1 cellular context compared by ENCODE assay signal in the genomic region with DNA sequence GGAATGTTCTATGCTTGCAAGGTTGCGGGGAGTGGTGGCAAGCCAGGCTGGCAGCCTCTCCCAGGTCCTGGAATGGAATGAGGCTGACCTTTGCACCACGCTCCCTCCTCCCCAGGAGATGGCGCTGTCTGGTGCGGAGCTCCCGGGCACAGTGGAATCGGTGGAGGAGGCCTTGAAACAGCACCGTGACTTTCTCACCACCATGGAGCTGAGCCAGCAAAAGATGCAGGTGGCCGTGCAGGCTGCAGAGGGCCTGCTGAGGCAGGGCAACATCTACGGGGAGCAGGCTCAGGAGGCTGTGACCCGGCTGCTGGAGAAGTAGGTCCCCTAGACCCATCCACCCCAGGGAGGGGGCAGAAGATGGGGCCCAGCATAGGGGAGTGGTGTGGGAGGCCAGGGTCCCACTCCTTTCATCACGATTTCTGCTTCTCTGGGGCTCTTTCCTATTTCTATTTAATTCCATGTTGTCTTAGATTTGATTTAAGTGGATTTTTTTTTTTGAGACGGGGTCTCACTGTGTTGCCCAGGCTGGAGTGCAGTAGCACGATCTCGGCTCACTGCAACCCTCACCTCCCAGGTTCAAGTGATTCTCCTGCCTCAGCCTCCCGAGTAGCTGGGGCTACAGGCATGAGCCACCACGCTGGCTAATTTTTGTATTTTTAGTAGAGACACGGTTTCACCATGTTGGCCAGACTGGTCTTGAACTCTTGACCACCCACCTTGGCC.
TF ChIP-seq lines count a peak whose summit lies in the region.

No MANE protein-coding gene starts in this region.

TF ChIP-seq in HepG2, 621 proteins besides CTCF, POLR2A, EP300 and RAD21 (continued from another document):
- TF ChIP-seq, protein P1, sequence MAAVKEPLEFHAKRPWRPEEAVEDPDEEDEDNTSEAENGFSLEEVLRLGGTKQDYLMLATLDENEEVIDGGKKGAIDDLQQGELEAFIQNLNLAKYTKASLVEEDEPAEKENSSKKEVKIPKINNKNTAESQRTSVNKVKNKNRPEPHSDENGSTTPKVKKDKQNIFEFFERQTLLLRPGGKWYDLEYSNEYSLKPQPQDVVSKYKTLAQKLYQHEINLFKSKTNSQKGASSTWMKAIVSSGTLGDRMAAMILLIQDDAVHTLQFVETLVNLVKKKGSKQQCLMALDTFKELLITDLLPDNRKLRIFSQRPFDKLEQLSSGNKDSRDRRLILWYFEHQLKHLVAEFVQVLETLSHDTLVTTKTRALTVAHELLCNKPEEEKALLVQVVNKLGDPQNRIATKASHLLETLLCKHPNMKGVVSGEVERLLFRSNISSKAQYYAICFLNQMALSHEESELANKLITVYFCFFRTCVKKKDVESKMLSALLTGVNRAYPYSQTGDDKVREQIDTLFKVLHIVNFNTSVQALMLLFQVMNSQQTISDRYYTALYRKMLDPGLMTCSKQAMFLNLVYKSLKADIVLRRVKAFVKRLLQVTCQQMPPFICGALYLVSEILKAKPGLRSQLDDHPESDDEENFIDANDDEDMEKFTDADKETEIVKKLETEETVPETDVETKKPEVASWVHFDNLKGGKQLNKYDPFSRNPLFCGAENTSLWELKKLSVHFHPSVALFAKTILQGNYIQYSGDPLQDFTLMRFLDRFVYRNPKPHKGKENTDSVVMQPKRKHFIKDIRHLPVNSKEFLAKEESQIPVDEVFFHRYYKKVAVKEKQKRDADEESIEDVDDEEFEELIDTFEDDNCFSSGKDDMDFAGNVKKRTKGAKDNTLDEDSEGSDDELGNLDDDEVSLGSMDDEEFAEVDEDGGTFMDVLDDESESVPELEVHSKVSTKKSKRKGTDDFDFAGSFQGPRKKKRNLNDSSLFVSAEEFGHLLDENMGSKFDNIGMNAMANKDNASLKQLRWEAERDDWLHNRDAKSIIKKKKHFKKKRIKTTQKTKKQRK (IDR thresholded peaks at IDR 0.05; ENCODE audit: low read length) = no peak
- TF ChIP-seq ARID5B (CRISPR knock-in tag; IDR thresholded peaks at IDR 0.05) (peak; percentile 64), RXRA (CRISPR knock-in tag; IDR thresholded peaks at IDR 0.05) (peak; percentile 56), ZFY (CRISPR knock-in tag; IDR thresholded peaks at IDR 0.05) (peak; percentile 41; the same call in 1 of the 2 replicates), KLF16 (CRISPR knock-in tag; IDR thresholded peaks at IDR 0.05) (peak in 1 of 2 experiments; percentile 60; a peak in 1 of 4 replicates), ZNF773 (CRISPR knock-in tag; IDR thresholded peaks at IDR 0.05; ENCODE audit: borderline replicate concordance) (no peak), NR2F1 (CRISPR knock-in tag; IDR thresholded peaks at IDR 0.05) (0 out of 4 replicates have a peak, but pooled peaks of 1 of the 2 experiments have one; percentile 66), RARA (CRISPR knock-in tag; IDR thresholded peaks at IDR 0.05) (no peak), GABPB1 (CRISPR knock-in tag; IDR thresholded peaks at IDR 0.05) (peak; percentile 41; the same call in 1 of the 2 replicates), MAX (IDR thresholded peaks at IDR 0.05) (0 out of 2 replicates have a peak, but pooled peaks have one; percentile 27), CEBPB (IDR thresholded peaks at IDR 0.05; ENCODE audit: borderline replicate concordance, low read depth, low read length) (no peak), FUBP1 (CRISPR knock-in tag; IDR thresholded peaks at IDR 0.05; ENCODE audit: borderline replicate concordance) (0 out of 2 replicates have a peak, but pooled peaks have one; percentile 55), GPN1 (CRISPR knock-in tag; IDR thresholded peaks at IDR 0.05; ENCODE audit: borderline replicate concordance) (no peak), ZNF574 (CRISPR knock-in tag; IDR thresholded peaks at IDR 0.05) (peak; percentile 95), KDM1A (CRISPR knock-in tag; IDR thresholded peaks at IDR 0.05) (no peak), HNRNPLL (IDR thresholded peaks at IDR 0.05; ENCODE audit: low read depth, low read length, poor library complexity, severe bottlenecking) (peak; percentile 36), ZBTB7B (CRISPR knock-in tag; IDR thresholded peaks at IDR 0.05) (no peak)
- TF ChIP-seq, protein P2, sequence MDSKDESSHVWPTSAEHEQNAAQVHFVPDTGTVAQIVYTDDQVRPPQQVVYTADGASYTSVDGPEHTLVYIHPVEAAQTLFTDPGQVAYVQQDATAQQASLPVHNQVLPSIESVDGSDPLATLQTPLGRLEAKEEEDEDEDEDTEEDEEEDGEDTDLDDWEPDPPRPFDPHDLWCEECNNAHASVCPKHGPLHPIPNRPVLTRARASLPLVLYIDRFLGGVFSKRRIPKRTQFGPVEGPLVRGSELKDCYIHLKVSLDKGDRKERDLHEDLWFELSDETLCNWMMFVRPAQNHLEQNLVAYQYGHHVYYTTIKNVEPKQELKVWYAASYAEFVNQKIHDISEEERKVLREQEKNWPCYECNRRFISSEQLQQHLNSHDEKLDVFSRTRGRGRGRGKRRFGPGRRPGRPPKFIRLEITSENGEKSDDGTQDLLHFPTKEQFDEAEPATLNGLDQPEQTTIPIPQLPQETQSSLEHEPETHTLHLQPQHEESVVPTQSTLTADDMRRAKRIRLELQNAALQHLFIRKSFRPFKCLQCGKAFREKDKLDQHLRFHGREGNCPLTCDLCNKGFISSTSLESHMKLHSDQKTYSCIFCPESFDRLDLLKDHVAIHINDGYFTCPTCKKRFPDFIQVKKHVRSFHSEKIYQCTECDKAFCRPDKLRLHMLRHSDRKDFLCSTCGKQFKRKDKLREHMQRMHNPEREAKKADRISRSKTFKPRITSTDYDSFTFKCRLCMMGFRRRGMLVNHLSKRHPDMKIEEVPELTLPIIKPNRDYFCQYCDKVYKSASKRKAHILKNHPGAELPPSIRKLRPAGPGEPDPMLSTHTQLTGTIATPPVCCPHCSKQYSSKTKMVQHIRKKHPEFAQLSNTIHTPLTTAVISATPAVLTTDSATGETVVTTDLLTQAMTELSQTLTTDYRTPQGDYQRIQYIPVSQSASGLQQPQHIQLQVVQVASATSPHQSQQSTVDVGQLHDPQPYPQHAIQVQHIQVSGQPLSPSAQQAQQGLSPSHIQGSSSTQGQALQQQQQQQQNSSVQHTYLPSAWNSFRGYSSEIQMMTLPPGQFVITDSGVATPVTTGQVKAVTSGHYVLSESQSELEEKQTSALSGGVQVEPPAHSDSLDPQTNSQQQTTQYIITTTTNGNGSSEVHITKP (CRISPR knock-in tag; IDR thresholded peaks at IDR 0.05; ENCODE audit: low read depth) = peak; percentile 79
